1 cellular context compared by ENCODE assay signal in the genomic region with DNA sequence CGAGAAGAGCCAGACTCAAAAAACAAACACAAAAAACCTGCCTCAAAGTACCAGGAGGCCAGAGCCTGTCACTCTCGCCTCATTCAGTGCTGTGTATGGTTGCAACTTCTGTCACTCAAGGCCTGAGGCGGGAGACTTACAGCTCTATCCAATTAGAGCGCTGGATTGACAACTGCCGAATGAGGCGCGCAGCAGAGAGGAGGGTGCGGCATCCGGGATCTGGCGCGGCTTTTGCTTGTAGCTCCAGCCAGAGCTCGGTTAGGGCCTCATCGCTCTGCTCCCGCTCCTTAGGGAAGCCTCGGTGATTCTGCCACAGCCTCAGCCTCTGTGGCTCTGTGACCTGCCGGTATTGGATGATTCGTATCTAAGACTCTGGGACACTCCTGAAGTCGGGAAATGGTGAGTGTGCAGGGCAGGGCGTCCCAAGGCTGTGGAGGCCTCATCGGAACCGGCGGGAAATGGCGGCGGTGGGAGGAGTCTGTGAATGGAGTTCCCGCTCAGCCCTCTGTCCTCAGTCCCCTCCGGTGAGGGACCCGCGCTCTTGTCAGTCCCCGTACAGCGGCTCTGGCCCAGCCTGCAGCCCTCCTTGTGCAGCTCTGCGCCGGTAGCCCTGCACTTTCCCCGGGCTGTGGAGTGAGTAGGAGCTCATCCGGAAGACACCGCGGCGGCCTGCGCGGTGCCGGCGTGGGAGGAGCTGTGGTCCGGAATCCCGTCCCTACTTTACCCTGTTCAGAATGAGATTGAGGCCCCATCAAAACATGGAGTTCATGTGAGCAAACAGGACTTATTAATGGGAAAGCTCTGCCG.
TF ChIP-seq lines count a peak whose summit lies in the region.

A gene (plus strand): TSS at position 227 of the 807 bp plus-strand sequence. CDS start 170 bp downstream, at position 397.

TF ChIP-seq in K562, 482 proteins besides CTCF, POLR2A, EP300 and RAD21 (continued from another document and continues in another):
- TF ChIP-seq, protein P1, sequence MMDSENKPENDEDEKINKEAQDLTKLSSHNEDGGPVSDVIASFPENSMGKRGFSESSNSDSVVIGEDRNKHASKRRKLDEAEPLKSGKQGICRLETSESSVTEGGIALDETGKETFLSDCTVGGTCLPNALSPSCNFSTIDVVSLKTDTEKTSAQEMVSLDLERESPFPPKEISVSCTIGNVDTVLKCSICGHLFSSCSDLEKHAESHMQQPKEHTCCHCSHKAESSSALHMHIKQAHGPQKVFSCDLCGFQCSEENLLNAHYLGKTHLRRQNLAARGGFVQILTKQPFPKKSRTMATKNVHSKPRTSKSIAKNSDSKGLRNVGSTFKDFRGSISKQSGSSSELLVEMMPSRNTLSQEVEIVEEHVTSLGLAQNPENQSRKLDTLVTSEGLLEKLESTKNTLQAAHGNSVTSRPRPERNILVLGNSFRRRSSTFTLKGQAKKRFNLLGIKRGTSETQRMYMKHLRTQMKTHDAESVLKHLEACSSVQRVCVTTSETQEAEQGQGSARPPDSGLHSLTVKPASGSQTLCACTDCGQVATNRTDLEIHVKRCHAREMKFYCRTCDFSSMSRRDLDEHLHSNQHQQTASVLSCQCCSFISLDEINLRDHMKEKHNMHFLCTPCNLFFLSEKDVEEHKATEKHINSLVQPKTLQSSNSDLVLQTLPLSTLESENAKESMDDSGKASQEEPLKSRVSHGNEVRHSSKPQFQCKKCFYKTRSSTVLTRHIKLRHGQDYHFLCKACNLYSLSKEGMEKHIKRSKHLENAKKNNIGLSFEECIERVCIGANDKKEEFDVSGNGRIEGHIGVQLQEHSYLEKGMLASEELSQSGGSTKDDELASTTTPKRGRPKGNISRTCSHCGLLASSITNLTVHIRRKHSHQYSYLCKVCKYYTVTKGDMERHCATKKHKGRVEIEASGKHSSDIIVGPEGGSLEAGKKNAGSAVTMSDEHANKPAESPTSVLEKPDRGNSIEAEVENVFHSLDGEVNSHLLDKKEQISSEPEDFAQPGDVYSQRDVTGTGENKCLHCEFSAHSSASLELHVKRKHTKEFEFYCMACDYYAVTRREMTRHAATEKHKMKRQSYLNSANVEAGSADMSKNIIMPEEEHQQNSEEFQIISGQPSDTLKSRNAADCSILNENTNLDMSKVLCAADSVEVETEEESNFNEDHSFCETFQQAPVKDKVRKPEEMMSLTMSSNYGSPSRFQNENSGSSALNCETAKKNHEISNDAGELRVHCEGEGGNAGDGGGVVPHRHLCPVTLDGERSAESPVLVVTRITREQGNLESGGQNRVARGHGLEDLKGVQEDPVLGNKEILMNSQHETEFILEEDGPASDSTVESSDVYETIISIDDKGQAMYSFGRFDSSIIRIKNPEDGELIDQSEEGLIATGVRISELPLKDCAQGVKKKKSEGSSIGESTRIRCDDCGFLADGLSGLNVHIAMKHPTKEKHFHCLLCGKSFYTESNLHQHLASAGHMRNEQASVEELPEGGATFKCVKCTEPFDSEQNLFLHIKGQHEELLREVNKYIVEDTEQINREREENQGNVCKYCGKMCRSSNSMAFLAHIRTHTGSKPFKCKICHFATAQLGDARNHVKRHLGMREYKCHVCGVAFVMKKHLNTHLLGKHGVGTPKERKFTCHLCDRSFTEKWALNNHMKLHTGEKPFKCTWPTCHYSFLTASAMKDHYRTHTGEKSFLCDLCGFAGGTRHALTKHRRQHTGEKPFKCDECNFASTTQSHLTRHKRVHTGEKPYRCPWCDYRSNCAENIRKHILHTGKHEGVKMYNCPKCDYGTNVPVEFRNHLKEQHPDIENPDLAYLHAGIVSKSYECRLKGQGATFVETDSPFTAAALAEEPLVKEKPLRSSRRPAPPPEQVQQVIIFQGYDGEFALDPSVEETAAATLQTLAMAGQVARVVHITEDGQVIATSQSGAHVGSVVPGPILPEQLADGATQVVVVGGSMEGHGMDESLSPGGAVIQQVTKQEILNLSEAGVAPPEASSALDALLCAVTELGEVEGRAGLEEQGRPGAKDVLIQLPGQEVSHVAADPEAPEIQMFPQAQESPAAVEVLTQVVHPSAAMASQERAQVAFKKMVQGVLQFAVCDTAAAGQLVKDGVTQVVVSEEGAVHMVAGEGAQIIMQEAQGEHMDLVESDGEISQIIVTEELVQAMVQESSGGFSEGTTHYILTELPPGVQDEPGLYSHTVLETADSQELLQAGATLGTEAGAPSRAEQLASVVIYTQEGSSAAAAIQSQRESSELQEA (IDR thresholded peaks at IDR 0.05; ENCODE audit: low read depth) = no peak
- TF ChIP-seq SIX5 (IDR thresholded peaks at IDR 0.05; ENCODE audit: borderline replicate concordance in 1 of 2, insufficient read depth in 1 of 2, low read depth in 1 of 2, low read length in 2 of 2) = no peak
- no peak for TF ChIP-seq THRAP3 (IDR thresholded peaks at IDR 0.05; ENCODE audit: borderline replicate concordance)
- TF ChIP-seq SIN3B (IDR thresholded peaks at IDR 0.05; ENCODE audit: low read depth) = peak; percentile 51; the same call in 1 of the 2 replicates
- peak; percentile 95 for TF ChIP-seq ZZZ3 (IDR thresholded peaks at IDR 0.05)
- TF ChIP-seq, protein P2, sequence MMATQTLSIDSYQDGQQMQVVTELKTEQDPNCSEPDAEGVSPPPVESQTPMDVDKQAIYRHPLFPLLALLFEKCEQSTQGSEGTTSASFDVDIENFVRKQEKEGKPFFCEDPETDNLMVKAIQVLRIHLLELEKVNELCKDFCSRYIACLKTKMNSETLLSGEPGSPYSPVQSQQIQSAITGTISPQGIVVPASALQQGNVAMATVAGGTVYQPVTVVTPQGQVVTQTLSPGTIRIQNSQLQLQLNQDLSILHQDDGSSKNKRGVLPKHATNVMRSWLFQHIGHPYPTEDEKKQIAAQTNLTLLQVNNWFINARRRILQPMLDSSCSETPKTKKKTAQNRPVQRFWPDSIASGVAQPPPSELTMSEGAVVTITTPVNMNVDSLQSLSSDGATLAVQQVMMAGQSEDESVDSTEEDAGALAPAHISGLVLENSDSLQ (IDR thresholded peaks at IDR 0.05) = peak; percentile 100
- TF ChIP-seq NFYB (IDR thresholded peaks at IDR 0.05; ENCODE audit: extremely low read depth, insufficient read length) = peak; percentile 78
- TF ChIP-seq HCFC1 (IDR thresholded peaks at IDR 0.05; ENCODE audit: low read depth, low read length) = peak; percentile 34; the same call in 1 of the 2 replicates
- no peak for TF ChIP-seq BHLHE40 (IDR thresholded peaks at IDR 0.05; ENCODE audit: low read length)
- TF ChIP-seq NR1H2 (CRISPR knock-in tag; IDR thresholded peaks at IDR 0.05) = 0 out of 2 replicates have a peak, but pooled peaks have one; percentile 21
- peak in 1 of 2 experiments; percentile 7; a peak in 1 of 4 replicates for TF ChIP-seq RCOR1 (IDR thresholded peaks at IDR 0.05; ENCODE audit: borderline replicate concordance in 1 of 2, low read depth in 2 of 2, low read length in 2 of 2)
- TF ChIP-seq MEF2A (IDR thresholded peaks at IDR 0.05; ENCODE audit: control insufficient read depth, low read depth, low read length) = no peak
- peak; percentile 87 for TF ChIP-seq ZFX (CRISPR knock-in tag; IDR thresholded peaks at IDR 0.05)
- no peak for TF ChIP-seq SRSF7 (optimal IDR thresholded peaks at IDR 0.05; ENCODE audit: low read depth, low read length)
- no peak for TF ChIP-seq ZNF584 (CRISPR knock-in tag; IDR thresholded peaks at IDR 0.05; ENCODE audit: low read depth)
- TF ChIP-seq, protein P3, sequence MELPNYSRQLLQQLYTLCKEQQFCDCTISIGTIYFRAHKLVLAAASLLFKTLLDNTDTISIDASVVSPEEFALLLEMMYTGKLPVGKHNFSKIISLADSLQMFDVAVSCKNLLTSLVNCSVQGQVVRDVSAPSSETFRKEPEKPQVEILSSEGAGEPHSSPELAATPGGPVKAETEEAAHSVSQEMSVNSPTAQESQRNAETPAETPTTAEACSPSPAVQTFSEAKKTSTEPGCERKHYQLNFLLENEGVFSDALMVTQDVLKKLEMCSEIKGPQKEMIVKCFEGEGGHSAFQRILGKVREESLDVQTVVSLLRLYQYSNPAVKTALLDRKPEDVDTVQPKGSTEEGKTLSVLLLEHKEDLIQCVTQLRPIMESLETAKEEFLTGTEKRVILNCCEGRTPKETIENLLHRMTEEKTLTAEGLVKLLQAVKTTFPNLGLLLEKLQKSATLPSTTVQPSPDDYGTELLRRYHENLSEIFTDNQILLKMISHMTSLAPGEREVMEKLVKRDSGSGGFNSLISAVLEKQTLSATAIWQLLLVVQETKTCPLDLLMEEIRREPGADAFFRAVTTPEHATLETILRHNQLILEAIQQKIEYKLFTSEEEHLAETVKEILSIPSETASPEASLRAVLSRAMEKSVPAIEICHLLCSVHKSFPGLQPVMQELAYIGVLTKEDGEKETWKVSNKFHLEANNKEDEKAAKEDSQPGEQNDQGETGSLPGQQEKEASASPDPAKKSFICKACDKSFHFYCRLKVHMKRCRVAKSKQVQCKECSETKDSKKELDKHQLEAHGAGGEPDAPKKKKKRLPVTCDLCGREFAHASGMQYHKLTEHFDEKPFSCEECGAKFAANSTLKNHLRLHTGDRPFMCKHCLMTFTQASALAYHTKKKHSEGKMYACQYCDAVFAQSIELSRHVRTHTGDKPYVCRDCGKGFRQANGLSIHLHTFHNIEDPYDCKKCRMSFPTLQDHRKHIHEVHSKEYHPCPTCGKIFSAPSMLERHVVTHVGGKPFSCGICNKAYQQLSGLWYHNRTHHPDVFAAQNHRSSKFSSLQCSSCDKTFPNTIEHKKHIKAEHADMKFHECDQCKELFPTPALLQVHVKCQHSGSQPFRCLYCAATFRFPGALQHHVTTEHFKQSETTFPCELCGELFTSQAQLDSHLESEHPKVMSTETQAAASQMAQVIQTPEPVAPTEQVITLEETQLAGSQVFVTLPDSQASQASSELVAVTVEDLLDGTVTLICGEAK (IDR thresholded peaks at IDR 0.05) = no peak
- TF ChIP-seq, protein P3 (CRISPR knock-in tag; IDR thresholded peaks at IDR 0.05) = no peak
- TF ChIP-seq ZNF165 (CRISPR knock-in tag; IDR thresholded peaks at IDR 0.05; ENCODE audit: borderline replicate concordance) = no peak
- no peak for TF ChIP-seq FOSL1 (tag; conservative IDR thresholded peaks at IDR 0.05)
- peak; percentile 51 to 53; a peak in 2 of 4 replicates for TF ChIP-seq NRF1 (conservative IDR thresholded peaks at IDR 0.05 in 1 of 2, IDR thresholded peaks at IDR 0.05 in 1 of 2)
- TF ChIP-seq, protein P4, sequence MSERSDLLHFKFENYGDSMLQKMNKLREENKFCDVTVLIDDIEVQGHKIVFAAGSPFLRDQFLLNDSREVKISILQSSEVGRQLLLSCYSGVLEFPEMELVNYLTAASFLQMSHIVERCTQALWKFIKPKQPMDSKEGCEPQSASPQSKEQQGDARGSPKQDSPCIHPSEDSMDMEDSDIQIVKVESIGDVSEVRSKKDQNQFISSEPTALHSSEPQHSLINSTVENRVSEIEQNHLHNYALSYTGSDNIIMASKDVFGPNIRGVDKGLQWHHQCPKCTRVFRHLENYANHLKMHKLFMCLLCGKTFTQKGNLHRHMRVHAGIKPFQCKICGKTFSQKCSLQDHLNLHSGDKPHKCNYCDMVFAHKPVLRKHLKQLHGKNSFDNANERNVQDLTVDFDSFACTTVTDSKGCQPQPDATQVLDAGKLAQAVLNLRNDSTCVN (CRISPR knock-in tag; IDR thresholded peaks at IDR 0.05) = no peak
- TF ChIP-seq, protein P5, sequence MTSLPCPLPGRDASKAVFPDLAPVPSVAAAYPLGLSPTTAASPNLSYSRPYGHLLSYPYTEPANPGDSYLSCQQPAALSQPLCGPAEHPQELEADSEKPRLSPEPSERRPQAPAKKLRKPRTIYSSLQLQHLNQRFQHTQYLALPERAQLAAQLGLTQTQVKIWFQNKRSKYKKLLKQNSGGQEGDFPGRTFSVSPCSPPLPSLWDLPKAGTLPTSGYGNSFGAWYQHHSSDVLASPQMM (CRISPR knock-in tag; IDR thresholded peaks at IDR 0.05) = no peak
- TF ChIP-seq TAF1 (IDR thresholded peaks at IDR 0.05; ENCODE audit: control insufficient read depth, extremely low read depth, insufficient read depth, low read length, severe bottlenecking) = peak; percentile 71
- TF ChIP-seq, protein P6, sequence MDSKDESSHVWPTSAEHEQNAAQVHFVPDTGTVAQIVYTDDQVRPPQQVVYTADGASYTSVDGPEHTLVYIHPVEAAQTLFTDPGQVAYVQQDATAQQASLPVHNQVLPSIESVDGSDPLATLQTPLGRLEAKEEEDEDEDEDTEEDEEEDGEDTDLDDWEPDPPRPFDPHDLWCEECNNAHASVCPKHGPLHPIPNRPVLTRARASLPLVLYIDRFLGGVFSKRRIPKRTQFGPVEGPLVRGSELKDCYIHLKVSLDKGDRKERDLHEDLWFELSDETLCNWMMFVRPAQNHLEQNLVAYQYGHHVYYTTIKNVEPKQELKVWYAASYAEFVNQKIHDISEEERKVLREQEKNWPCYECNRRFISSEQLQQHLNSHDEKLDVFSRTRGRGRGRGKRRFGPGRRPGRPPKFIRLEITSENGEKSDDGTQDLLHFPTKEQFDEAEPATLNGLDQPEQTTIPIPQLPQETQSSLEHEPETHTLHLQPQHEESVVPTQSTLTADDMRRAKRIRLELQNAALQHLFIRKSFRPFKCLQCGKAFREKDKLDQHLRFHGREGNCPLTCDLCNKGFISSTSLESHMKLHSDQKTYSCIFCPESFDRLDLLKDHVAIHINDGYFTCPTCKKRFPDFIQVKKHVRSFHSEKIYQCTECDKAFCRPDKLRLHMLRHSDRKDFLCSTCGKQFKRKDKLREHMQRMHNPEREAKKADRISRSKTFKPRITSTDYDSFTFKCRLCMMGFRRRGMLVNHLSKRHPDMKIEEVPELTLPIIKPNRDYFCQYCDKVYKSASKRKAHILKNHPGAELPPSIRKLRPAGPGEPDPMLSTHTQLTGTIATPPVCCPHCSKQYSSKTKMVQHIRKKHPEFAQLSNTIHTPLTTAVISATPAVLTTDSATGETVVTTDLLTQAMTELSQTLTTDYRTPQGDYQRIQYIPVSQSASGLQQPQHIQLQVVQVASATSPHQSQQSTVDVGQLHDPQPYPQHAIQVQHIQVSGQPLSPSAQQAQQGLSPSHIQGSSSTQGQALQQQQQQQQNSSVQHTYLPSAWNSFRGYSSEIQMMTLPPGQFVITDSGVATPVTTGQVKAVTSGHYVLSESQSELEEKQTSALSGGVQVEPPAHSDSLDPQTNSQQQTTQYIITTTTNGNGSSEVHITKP (IDR thresholded peaks at IDR 0.05; ENCODE audit: partially characterized antibody) = peak; percentile 7
- TF ChIP-seq ELF1 (tag; IDR thresholded peaks at IDR 0.05) = peak; percentile 65; the same call in 1 of the 2 replicates
- TF ChIP-seq ZNF780A (CRISPR knock-in tag; IDR thresholded peaks at IDR 0.05) = no peak
